31 cellular contexts compared by ENCODE assay signal in the genomic region with DNA sequence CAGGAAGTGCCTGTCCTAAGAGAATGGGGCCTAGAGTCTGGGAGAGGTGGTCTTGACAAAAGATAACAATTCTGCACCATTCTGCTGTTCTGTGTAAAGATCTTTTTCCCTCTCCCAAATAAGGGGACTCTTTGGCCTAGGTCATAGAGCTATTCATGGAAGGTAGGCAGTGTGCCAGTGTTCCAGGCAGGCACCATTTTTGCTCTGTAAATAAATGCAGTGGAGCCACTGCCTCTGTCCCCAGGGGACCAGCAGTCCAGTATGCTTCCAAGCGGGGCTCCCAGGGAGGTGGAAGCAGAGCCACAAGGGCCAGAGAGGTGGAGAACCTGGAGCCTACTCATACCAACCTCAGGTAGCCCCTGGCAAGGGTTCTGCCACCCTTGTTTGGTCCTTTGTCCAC. TPM values are rescaled to one million over a fixed set of nuclear protein-coding genes. Genes with fewer than 3 reads are reported as not detected.
"Had no signal": no experiment of that assay in that cellular context is flagged by ENCODE, and none has a peak within 500 bp of the region (broad histone marks: within the 10 kb centered on the region; RNA-seq: fewer than 3 reads in every experiment).

No MANE protein-coding gene starts in this region.

- H3K36me3 ChIP-seq: breast epithelium, Peyer's patch, SJCRH30 had no signal

- H3K4me1 ChIP-seq: body of pancreas, breast epithelium, Peyer's patch, SJCRH30 had no signal

- H3K27me3 ChIP-seq: body of pancreas, breast epithelium, Peyer's patch had no signal

- H3K4me3 ChIP-seq: body of pancreas, breast epithelium, Peyer's patch, SJCRH30 had no signal

- H3K27ac ChIP-seq: body of pancreas, breast epithelium, KMS-11, Peyer's patch, SJCRH30 had no signal

- H3K9me3 ChIP-seq: body of pancreas, Peyer's patch, SJCRH30, SK-N-SH had no signal

- ATAC-seq: activated CD8-positive, alpha-beta T cell treated with anti-CD3 and anti-CD28 coated beads for 36 hours; activated T-cell treated with anti-CD3 and anti-CD28 coated beads, Interleukin-2, amount 50 U/mL, for 72 hours; activated T-helper 17 cell treated with anti-CD3 and anti-CD28 coated beads, Interleukin-2, amount 50 U/mL, for 72 hours; body of pancreas; PC-3 had no signal

- DNase-seq: activated CD4-positive, alpha-beta T cell treated with anti-CD3 and anti-CD28 coated beads, Interleukin-2, amount 10 ng/mL, durations not matched to agents 24 days and 14 days; activated CD4-positive, alpha-beta T cell treated with anti-CD3 and anti-CD28 coated beads, Interleukin-2, amount 50 U/mL, for 4 hours; activated CD8-positive, alpha-beta T cell treated with anti-CD3 and anti-CD28 coated beads for 36 hours; activated effector memory CD4-positive, alpha-beta T cell treated with anti-CD3 and anti-CD28 coated beads, Interleukin-2, amount 50 U/mL, for 16 hours; activated naive CD4-positive, alpha-beta T cell; activated naive CD8-positive, alpha-beta T cell treated with anti-CD3 and anti-CD28 coated beads, Interleukin-2, amount 10 ng/mL, durations not matched to agents 7 days and 5 days; activated T-cell treated with anti-CD3 and anti-CD28 coated beads, Interleukin-2, amount 50 U/mL, for 1 hour; activated T-cell treated with anti-CD3 and anti-CD28 coated beads, Interleukin-2, amount 50 U/mL, for 72 hours; amygdala; body of pancreas; caudate nucleus; MM.1S; NCI-H1105; NCI-H1417 treated with DMSO at 0.1 percent for 48 hours; NCI-H187 treated with DMSO at 0.1 percent for 48 hours; NCI-H2081; NCI-H2171 treated with DMSO at 0.1 percent for 48 hours; NCI-H2227 treated with DMSO at 0.1 percent for 48 hours; NCI-H510A treated with DMSO at 0.1 percent for 48 hours; NCI-H526 treated with DMSO at 0.1 percent for 48 hours; NCI-H82; NK-92 treated with Interleukin-12 subunit alpha and Interleukin-12 subunit beta, amount 100 ng/mL, for 24 hours; PC-3; Peyer's patch; RPMI8226; SJCRH30; SK-N-SH had no signal

RNA-seq across cellular contexts. Expression of gene KCNA2, which starts 25.9 kb away (rescaled TPM):
- total RNA-seq: LHCN-M2, PC-3, SJCRH30 had no signal
- polyA plus RNA-seq: SK-N-SH had no signal
